Comparison of ENCODE assay signal across 12 cellular contexts in genomic region chr11:69948256-69949141, GRCh38.
A peak's percentile ranks its signal among the peaks of the same experiment; 100 is the strongest.
DNase-seq lines count a peak whose midpoint lies in the region; ATAC-seq and TF ChIP-seq lines count a peak whose summit lies in the region.
"Had no signal": no experiment of that assay in that cellular context is flagged by ENCODE, and none has a peak within 500 bp of the region (broad histone marks: within the 10 kb centered on the region; RNA-seq: fewer than 3 reads in every experiment).

No MANE protein-coding gene starts in this region.

- H3K9me3 ChIP-seq in BE2C (no peaks in the 10 kb centered on the region), colonic mucosa (no peaks in the 10 kb centered on the region)

- peak; percentile 21 for TF ChIP-seq CTCF in BE2C (IDR thresholded peaks at IDR 0.05; ENCODE audit: low read depth, low read length)
- TF ChIP-seq CTCF in colonic mucosa (IDR thresholded peaks at IDR 0.05) = no peak

- H3K27me3 Mint-ChIP-seq in activated T-helper 1 cell treated with anti-CD3 and anti-CD28 coated beads, Interleukin-12 subunit alpha, Interleukin-12 subunit beta, Interleukin-2, Interleukin-4 antibody, amounts not matched to agents 30 ng/mL and 10 ng/mL and 1 ng/mL, durations not matched to agents 14 hours and 24 hours and 36 hours (ENCODE audit: insufficient read depth) = no peaks in the 10 kb centered on the region

- no peak overlapping the region for H3K27ac ChIP-seq in colonic mucosa
- H3K27ac ChIP-seq: suprapubic skin had no signal

- H3K4me1 ChIP-seq in BE2C = peaks cover 4% of the 10 kb centered on the region
- H3K4me1 ChIP-seq in colonic mucosa = peaks cover 12% of the 10 kb centered on the region
- H3K4me1 ChIP-seq: suprapubic skin had no signal

- DNase-seq in BE2C (peak; percentile 46), LoVo (ENCODE audit: low spot score) (peak; percentile 94), colonic mucosa (peak; percentile 61), mucosa of gallbladder (ENCODE audit: low spot score) (peak; percentile 82), NCI-H2107 (lab: John Stamatoyannopoulos, UW) (no peak)
- DNase-seq in activated T-helper 1 cell treated with anti-CD3 and anti-CD28 coated beads, Interleukin-12 subunit alpha, Interleukin-12 subunit beta, Interleukin-2, Interleukin-4 antibody, amounts not matched to agents 30 ng/mL and 10 ng/mL and 1 ng/mL, durations not matched to agents 14 hours and 24 hours and 36 hours (ENCODE audit: low spot score) = no peak
- DNase-seq in stimulated activated CD4-positive, alpha-beta T cell treated with anti-CD3 and anti-CD28 coated beads, Interleukin-4, amount 100 ng/mL, for 1 hour = no peak
- DNase-seq: DMS 273 treated with DMSO at 0.1 percent for 48 hours; NCI-H2171 treated with DMSO at 0.1 percent for 48 hours; stimulated activated CD4-positive, alpha-beta T cell treated with anti-CD3 and anti-CD28 coated beads, Interleukin-12 subunit alpha, Interleukin-12 subunit beta, amount 100 ng/mL, for 4 hours had no signal

- H3K36me3 Mint-ChIP-seq in activated T-helper 1 cell treated with anti-CD3 and anti-CD28 coated beads, Interleukin-12 subunit alpha, Interleukin-12 subunit beta, Interleukin-2, Interleukin-4 antibody, amounts not matched to agents 30 ng/mL and 10 ng/mL and 1 ng/mL, durations not matched to agents 14 hours and 24 hours and 36 hours (ENCODE audit: low read depth) = no peaks in the 10 kb centered on the region

- no peaks in the 10 kb centered on the region for H3K27me3 ChIP-seq in BE2C
- no peaks in the 10 kb centered on the region for H3K27me3 ChIP-seq in colonic mucosa

- intact Hi-C loops in colonic mucosa (cut with DNase I) = loop anchor here (10.0 kb wide), 1 partner anchor 126 kb away; the partner anchor contains the start of gene ANO1
- intact Hi-C loops in activated T-helper 1 cell treated with anti-CD3 and anti-CD28 coated beads, Interleukin-12 subunit alpha, Interleukin-12 subunit beta, Interleukin-2, Interleukin-4 antibody, amounts not matched to agents 30 ng/mL and 10 ng/mL and 1 ng/mL, durations not matched to agents 14 hours and 24 hours and 36 hours (cut with micrococcal nuclease) = no loop called here

- H3K4me3 Mint-ChIP-seq in activated T-helper 1 cell treated with anti-CD3 and anti-CD28 coated beads, Interleukin-12 subunit alpha, Interleukin-12 subunit beta, Interleukin-2, Interleukin-4 antibody, amounts not matched to agents 30 ng/mL and 10 ng/mL and 1 ng/mL, durations not matched to agents 14 hours and 24 hours and 36 hours = no peak overlapping the region

- H3K4me3 ChIP-seq in BE2C (ENCODE audit: low read depth, low read length) (no peak overlapping the region), colonic mucosa (no peak overlapping the region)
- H3K4me3 ChIP-seq: suprapubic skin had no signal

- no peaks in the 10 kb centered on the region for H3K4me1 Mint-ChIP-seq in activated T-helper 1 cell treated with anti-CD3 and anti-CD28 coated beads, Interleukin-12 subunit alpha, Interleukin-12 subunit beta, Interleukin-2, Interleukin-4 antibody, amounts not matched to agents 30 ng/mL and 10 ng/mL and 1 ng/mL, durations not matched to agents 14 hours and 24 hours and 36 hours (ENCODE audit: low read depth)

- no peak for ATAC-seq in GM18873 (IDR thresholded peaks at IDR 0.05; ENCODE audit: low FRiP score, unreplicated experiment)

- no peak overlapping the region for H3K27ac Mint-ChIP-seq in activated T-helper 1 cell treated with anti-CD3 and anti-CD28 coated beads, Interleukin-12 subunit alpha, Interleukin-12 subunit beta, Interleukin-2, Interleukin-4 antibody, amounts not matched to agents 30 ng/mL and 10 ng/mL and 1 ng/mL, durations not matched to agents 14 hours and 24 hours and 36 hours

- no peak overlapping the region for H3K9ac ChIP-seq in colonic mucosa (ENCODE audit: low read depth in 2 of 2, low read length in 2 of 2)

- H3K36me3 ChIP-seq in BE2C = no peaks in the 10 kb centered on the region
- no peaks in the 10 kb centered on the region for H3K36me3 ChIP-seq in colonic mucosa
- H3K36me3 ChIP-seq: suprapubic skin had no signal

- H3K9me3 Mint-ChIP-seq in activated T-helper 1 cell treated with anti-CD3 and anti-CD28 coated beads, Interleukin-12 subunit alpha, Interleukin-12 subunit beta, Interleukin-2, Interleukin-4 antibody, amounts not matched to agents 30 ng/mL and 10 ng/mL and 1 ng/mL, durations not matched to agents 14 hours and 24 hours and 36 hours = no peaks in the 10 kb centered on the region

Comparison
In these comparisons a context has a peak if more than half of its experiments do, and no peak if none do; other contexts are left out.
1. DNase-seq: peak in BE2C (single experiment), LoVo (single experiment), colonic mucosa (single experiment) and mucosa of gallbladder (single experiment); none in activated T-helper 1 cell treated with anti-CD3 and anti-CD28 coated beads, Interleukin-12 subunit alpha, Interleukin-12 subunit beta, Interleukin-2, Interleukin-4 antibody, amounts not matched to agents 30 ng/mL and 10 ng/mL and 1 ng/mL, durations not matched to agents 14 hours and 24 hours and 36 hours (single experiment), NCI-H2107 (single experiment) and stimulated activated CD4-positive, alpha-beta T cell treated with anti-CD3 and anti-CD28 coated beads, Interleukin-4, amount 100 ng/mL, for 1 hour (single experiment).